ENCODE assay signal across 8 cellular contexts in the genomic region with DNA sequence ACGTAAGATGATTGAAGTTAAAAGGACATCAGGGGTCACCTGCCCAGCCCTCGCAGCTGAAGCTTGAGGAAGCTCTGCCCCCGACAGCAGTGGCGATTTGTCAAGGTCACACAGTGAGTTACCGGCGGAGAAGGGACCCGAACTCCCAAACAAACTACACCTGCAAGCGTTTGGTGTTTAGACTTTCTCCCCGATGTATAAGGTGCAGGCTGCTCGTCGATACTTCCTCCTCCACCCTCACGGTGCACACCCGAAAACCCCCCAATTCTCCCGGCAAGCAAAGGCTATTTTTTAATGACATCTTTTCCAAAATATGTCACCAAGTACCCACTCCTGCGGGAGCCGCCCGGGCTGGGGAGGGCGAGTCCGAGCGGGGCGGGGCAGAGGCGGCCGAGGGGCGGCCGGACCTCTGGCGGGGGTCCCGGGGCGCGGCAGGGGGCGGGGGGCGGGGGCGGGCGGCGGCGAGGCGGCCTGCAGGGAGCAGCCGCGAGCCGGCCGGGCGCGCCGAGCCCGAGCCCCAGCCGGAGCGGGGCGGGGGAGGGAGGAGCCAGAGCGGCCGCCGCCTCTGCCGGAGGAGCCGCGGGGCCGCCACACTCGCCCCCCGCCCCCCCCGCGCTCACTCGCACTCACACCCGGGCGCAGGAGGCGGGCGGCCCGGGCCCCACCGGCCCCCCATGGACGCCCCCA. TPM values are rescaled to one million over a fixed set of nuclear protein-coding genes. Genes with fewer than 3 reads are reported as not detected.
A peak's percentile ranks its signal among the peaks of the same experiment; 100 is the strongest.
DNase-seq lines count a peak whose midpoint lies in the region; ATAC-seq, FAIRE-seq and TF ChIP-seq lines count a peak whose summit lies in the region.

THRA (plus strand) TSS at position 619 of the 687 bp plus-strand sequence. CDS start 11,524 bp downstream, outside the sequence.

- no peaks in the 10 kb centered on the region; the same call in 1 of the 2 replicates for H3K79me2 ChIP-seq in KMS-11 (ENCODE audit: insufficient read depth, low read depth)

- H3K27me3 Mint-ChIP-seq in MCF 10A (ENCODE audit: insufficient read depth, unreplicated experiment) = no peaks in the 10 kb centered on the region

- H3K36me3 ChIP-seq in KMS-11 (ENCODE audit: insufficient read depth) (no peaks in the 10 kb centered on the region), sigmoid colon (no peaks in the 10 kb centered on the region)

- H3K27ac ChIP-seq in KMS-11 (peak within 1 kb of the TSS; percentile 41), sigmoid colon (peak within 1 kb of the TSS; percentile 96 to 99 (median 98))

- H3K9me3 ChIP-seq in iPS-18c (ENCODE audit: control insufficient read depth, insufficient read depth, low read length) (no peaks in the 10 kb centered on the region), sigmoid colon (no peaks in the 10 kb centered on the region)

- peak; percentile 68 for ATAC-seq in GM19324 (IDR thresholded peaks at IDR 0.05; ENCODE audit: low FRiP score, unreplicated experiment)

- TF ChIP-seq CTCF in KMS-11 (conservative IDR thresholded peaks at IDR 0.05; ENCODE audit: low read depth, low read length) (no peak), MCF 10A (IDR thresholded peaks at IDR 0.05; ENCODE audit: unreplicated experiment) (peak; percentile 22), sigmoid colon (IDR thresholded peaks at IDR 0.05) (peak in 1 of 4 experiments; percentile 22)

- H4K20me1 ChIP-seq in KMS-11 (ENCODE audit: insufficient read depth) = no peaks in the 10 kb centered on the region

- BruUV-seq in MCF 10A (replicated peaks; lab: Mats Ljungman, UMichigan) = no TSS peak

- no peak for FAIRE-seq in RCC 7860 (lab: Jason Lieb, UNC)

- H3K27ac Mint-ChIP-seq in MCF 10A (ENCODE audit: low read depth, unreplicated experiment) = peak within 1 kb of the TSS; percentile 39

- TF ChIP-seq POLR2A in sigmoid colon (IDR thresholded peaks at IDR 0.05) = no peak

- no peaks in the 10 kb centered on the region for H3K9me3 Mint-ChIP-seq in MCF 10A (ENCODE audit: unreplicated experiment)

- peak within 1 kb of the TSS; percentile 89 for H3K4me3 Mint-ChIP-seq in MCF 10A (ENCODE audit: unreplicated experiment)

- H3K9ac ChIP-seq in KMS-11 = peak within 1 kb of the TSS; percentile 82

- no peak for TF ChIP-seq EP300 in sigmoid colon (IDR thresholded peaks at IDR 0.05)

- DNase-seq in AG20443 (ENCODE audit: low spot score) (peak; percentile 92), UCSD-AML1 (lab: John Stamatoyannopoulos, UW; ENCODE audit: unreplicated experiment) (peak; percentile 72), MCF 10A (ENCODE audit: unreplicated experiment) (peak; percentile 46), sigmoid colon (peak; percentile 88), RCC 7860 (ENCODE audit: low spot score) (no peak)

- CTCF ChIA-PET in MCF 10A (lab: Yijun Ruan, JAX) = interaction anchor here (0.6 to 12.2 kb wide), 10 partner anchors 9 to 50 kb away, joined by 3 to 131 read pairs (median 4); partner anchors contain the start of genes MED24 and NR1D1

- WGBS in sigmoid colon, 2 donors = 1% methylated on average over 66 of the region's 66 CpGs

- POLR2A ChIA-PET in MCF 10A (lab: Yijun Ruan, JAX) = interaction anchor here (0.7 to 7.9 kb wide), 14 partner anchors 8 to 923 kb away, joined by 3 to 99 read pairs (median 6); partner anchors contain the start of genes CASC3, MED24 and NR1D1

- peak within 1 kb of the TSS; percentile 96 for H2AFZ ChIP-seq in KMS-11 (ENCODE audit: low read depth)

- H3K4me1 ChIP-seq in KMS-11 (ENCODE audit: low read depth, poor library complexity, severe bottlenecking) (peaks cover 32% of the 10 kb centered on the region), sigmoid colon (peaks cover 0 to 84% (median 64%) of the 10 kb centered on the region in 4 donors)

- H3K36me3 Mint-ChIP-seq in MCF 10A (ENCODE audit: insufficient read depth, unreplicated experiment) = no peaks in the 10 kb centered on the region

- H3K4me2 ChIP-seq in KMS-11 = peak within 1 kb of the TSS; percentile 85

- peaks cover 10% of the 10 kb centered on the region; the same call in 1 of the 2 replicates for H3K27me3 ChIP-seq in KMS-11 (ENCODE audit: insufficient read depth, low read depth)
- no peaks in the 10 kb centered on the region for H3K27me3 ChIP-seq in sigmoid colon

- intact Hi-C loops in MCF 10A (cut with micrococcal nuclease) = loop anchor here (1.0 to 2.0 kb wide), 2 partner anchors 24 to 51 kb away; no protein-coding TSS in a partner anchor
- intact Hi-C loops in sigmoid colon (cut with DNase I) = loop anchor here (1.0 to 2.0 kb wide), 3 partner anchors 13 to 48 kb away; no protein-coding TSS in a partner anchor

- H3K4me3 ChIP-seq in KMS-11 (IDR thresholded peaks at IDR 0.05; ENCODE audit: insufficient read depth, low read depth, low read length) (no peak within 1 kb of the TSS), iPS-18c (ENCODE audit: insufficient read depth, low read depth, low read length) (peak within 1 kb of the TSS; percentile 82), sigmoid colon (peak within 1 kb of the TSS; percentile 87 to 98 (median 95))

- peaks cover 33% of the 10 kb centered on the region for H3K4me1 Mint-ChIP-seq in MCF 10A (ENCODE audit: insufficient read depth, unreplicated experiment)

RNA-seq across cellular contexts. Expression of gene THRA, which starts in this region (rescaled TPM):
- total RNA-seq in MCF 10A (2022) = 5.5 and 6.4 TPM in 2 replicates
- 10 to 100 TPM; 78.8 to 86.1 (median 83.8) TPM for total RNA-seq in sigmoid colon
- 10 to 100 TPM; 25.4 to 35.4 (median 25.8) TPM for polyA plus RNA-seq in sigmoid colon

Comparison
In these comparisons a context has a peak if more than half of its experiments do, and no peak if none do; other contexts are left out.
1. RNA of gene THRA (total RNA-seq): 78.8 to 86.1 TPM in sigmoid colon; 5.5 to 6.4 TPM in MCF 10A; every median in the first group is over 10 times any median in the second.